In genomic region chr3:114456742-114457141, GRCh38 we compare ENCODE assay signal across 11 cellular contexts.
DNase-seq lines count a peak whose midpoint lies in the region; ATAC-seq and TF ChIP-seq lines count a peak whose summit lies in the region.
"Had no signal": no experiment of that assay in that cellular context is flagged by ENCODE, and none has a peak within 500 bp of the region (broad histone marks: within the 10 kb centered on the region; RNA-seq: fewer than 3 reads in every experiment).

No MANE protein-coding gene starts in this region.

- intact Hi-C loops in activated CD8-positive, alpha-beta T cell treated with anti-CD3 and anti-CD28 coated beads for 36 hours (cut with micrococcal nuclease): no loop called here

- DNase-seq in activated CD8-positive, alpha-beta T cell treated with anti-CD3 and anti-CD28 coated beads for 36 hours: peak; percentile 6
- DNase-seq in activated CD8-positive, alpha-beta T cell treated with anti-CD3 and anti-CD28 coated beads, Interleukin-2, amount 10 ng/mL, durations not matched to agents 7 days and 5 days: no peak
- DNase-seq in NCI-H748 treated with DMSO at 0.1 percent for 48 hours (lab: John Stamatoyannopoulos, UW) (no peak), COR-L47 (lab: John Stamatoyannopoulos, UW) (no peak), cerebellum (ENCODE audit: low spot score) (no peak), SKM-1 (lab: John Stamatoyannopoulos, UW; ENCODE audit: unreplicated experiment) (no peak)
- DNase-seq: activated naive CD4-positive, alpha-beta T cell treated with anti-CD3 and anti-CD28 coated beads, Interleukin-2, amount 50 U/mL, for 16 hours; NCI-H1105 treated with DMSO at 0.1 percent for 48 hours; stomach had no signal

- no peak overlapping the region for H3K4me3 Mint-ChIP-seq in activated CD8-positive, alpha-beta T cell treated with anti-CD3 and anti-CD28 coated beads for 36 hours
- no peak overlapping the region for H3K4me3 Mint-ChIP-seq in activated CD8-positive, alpha-beta T cell treated with anti-CD3 and anti-CD28 coated beads, Interleukin-2, amount 10 ng/mL, durations not matched to agents 7 days and 5 days

- H3K4me1 Mint-ChIP-seq in activated CD8-positive, alpha-beta T cell treated with anti-CD3 and anti-CD28 coated beads for 36 hours (ENCODE audit: low read depth): peaks cover 7% of the 10 kb centered on the region
- no peaks in the 10 kb centered on the region for H3K4me1 Mint-ChIP-seq in activated CD8-positive, alpha-beta T cell treated with anti-CD3 and anti-CD28 coated beads, Interleukin-2, amount 10 ng/mL, durations not matched to agents 7 days and 5 days (ENCODE audit: low read depth)

- no peak overlapping the region for H3K27ac Mint-ChIP-seq in activated CD8-positive, alpha-beta T cell treated with anti-CD3 and anti-CD28 coated beads for 36 hours
- H3K27ac Mint-ChIP-seq in activated CD8-positive, alpha-beta T cell treated with anti-CD3 and anti-CD28 coated beads, Interleukin-2, amount 10 ng/mL, durations not matched to agents 7 days and 5 days: no peak overlapping the region

- CTCF ChIA-PET in activated CD8-positive, alpha-beta T cell treated with anti-CD3 and anti-CD28 coated beads for 36 hours (lab: Charles Lee): interaction anchor here (4.0 kb wide), 1 partner anchor 9 kb away, joined by 18 read pairs; no protein-coding TSS in a partner anchor
- CTCF ChIA-PET in activated CD8-positive, alpha-beta T cell treated with anti-CD3 and anti-CD28 coated beads, Interleukin-2, amount 10 ng/mL, durations not matched to agents 7 days and 5 days (lab: Charles Lee): no interaction called here

- POLR2A ChIA-PET in activated CD8-positive, alpha-beta T cell treated with anti-CD3 and anti-CD28 coated beads for 36 hours (lab: Charles Lee): no interaction called here
- POLR2A ChIA-PET in activated CD8-positive, alpha-beta T cell treated with anti-CD3 and anti-CD28 coated beads, Interleukin-2, amount 10 ng/mL, durations not matched to agents 7 days and 5 days (lab: Charles Lee): no interaction called here

- no peaks in the 10 kb centered on the region for H3K36me3 Mint-ChIP-seq in activated CD8-positive, alpha-beta T cell treated with anti-CD3 and anti-CD28 coated beads for 36 hours (ENCODE audit: low read depth)
- H3K36me3 Mint-ChIP-seq in activated CD8-positive, alpha-beta T cell treated with anti-CD3 and anti-CD28 coated beads, Interleukin-2, amount 10 ng/mL, durations not matched to agents 7 days and 5 days (ENCODE audit: low read depth): no peaks in the 10 kb centered on the region

- ATAC-seq in activated CD8-positive, alpha-beta T cell treated with anti-CD3 and anti-CD28 coated beads for 36 hours: no peak
- no peak for ATAC-seq in activated CD8-positive, alpha-beta T cell treated with anti-CD3 and anti-CD28 coated beads, Interleukin-2, amount 10 ng/mL, durations not matched to agents 7 days and 5 days
- ATAC-seq in HG02588 (IDR thresholded peaks at IDR 0.05; ENCODE audit: unreplicated experiment): peak; percentile 87
- ATAC-seq in HG03520 (IDR thresholded peaks at IDR 0.05; ENCODE audit: unreplicated experiment): peak; percentile 65

- no peaks in the 10 kb centered on the region for H3K27me3 Mint-ChIP-seq in activated CD8-positive, alpha-beta T cell treated with anti-CD3 and anti-CD28 coated beads for 36 hours
- no peaks in the 10 kb centered on the region for H3K27me3 Mint-ChIP-seq in activated CD8-positive, alpha-beta T cell treated with anti-CD3 and anti-CD28 coated beads, Interleukin-2, amount 10 ng/mL, durations not matched to agents 7 days and 5 days (ENCODE audit: low read depth)

- no peaks in the 10 kb centered on the region for H3K9me3 Mint-ChIP-seq in activated CD8-positive, alpha-beta T cell treated with anti-CD3 and anti-CD28 coated beads for 36 hours
- H3K9me3 Mint-ChIP-seq in activated CD8-positive, alpha-beta T cell treated with anti-CD3 and anti-CD28 coated beads, Interleukin-2, amount 10 ng/mL, durations not matched to agents 7 days and 5 days (ENCODE audit: insufficient read depth): no peaks in the 10 kb centered on the region

- no peak for TF ChIP-seq CTCF in activated CD8-positive, alpha-beta T cell treated with anti-CD3 and anti-CD28 coated beads for 36 hours (IDR thresholded peaks at IDR 0.05)

Comparison
In these comparisons a context has a peak if more than half of its experiments do, and no peak if none do; other contexts are left out.
1. ATAC-seq: peak in HG02588 (single experiment) and HG03520 (single experiment); none in activated CD8-positive, alpha-beta T cell treated with anti-CD3 and anti-CD28 coated beads for 36 hours (single experiment) and activated CD8-positive, alpha-beta T cell treated with anti-CD3 and anti-CD28 coated beads, Interleukin-2, amount 10 ng/mL, durations not matched to agents 7 days and 5 days (single experiment).